10 cellular contexts compared by ENCODE assay signal in genomic region chr10:102001435-102002068, GRCh38. TPM values are rescaled to one million over a fixed set of nuclear protein-coding genes. Genes with fewer than 3 reads are reported as not detected.
DNase-seq lines count a peak whose midpoint lies in the region; ATAC-seq, FAIRE-seq and TF ChIP-seq lines count a peak whose summit lies in the region.
"Had no signal": no experiment of that assay in that cellular context is flagged by ENCODE, and none has a peak within 500 bp of the region (broad histone marks: within the 10 kb centered on the region; RNA-seq: fewer than 3 reads in every experiment).

No MANE protein-coding gene starts in this region.

- peaks cover 0 to 30% (median 8%) of the 10 kb centered on the region in 4 donors for H3K36me3 ChIP-seq in transverse colon

- H3K27ac ChIP-seq in transverse colon, result no peak overlapping the region
- H3K27ac ChIP-seq: SJCRH30 had no signal

- no peaks in the 10 kb centered on the region for H3K4me1 Mint-ChIP-seq in chondrocyte (ENCODE audit: low read depth)

- H3K4me3 ChIP-seq in transverse colon, result no peak overlapping the region
- H3K4me3 ChIP-seq: heart left ventricle, SJCRH30 had no signal

- H3K36me3 Mint-ChIP-seq in chondrocyte (ENCODE audit: low read depth), result peaks cover 20% of the 10 kb centered on the region

- H3K9me3 ChIP-seq in transverse colon, result no peaks in the 10 kb centered on the region
- H3K9me3 ChIP-seq: heart left ventricle, SJCRH30 had no signal

- H3K27me3 ChIP-seq in transverse colon, result no peaks in the 10 kb centered on the region
- H3K27me3 ChIP-seq: heart left ventricle, SJCRH30 had no signal

- TF ChIP-seq POLR2A in GM12891 (IDR thresholded peaks at IDR 0.05; ENCODE audit: low read depth, low read length) (no peak), transverse colon (IDR thresholded peaks at IDR 0.05) (no peak)

- H3K27ac Mint-ChIP-seq in chondrocyte (ENCODE audit: unreplicated experiment), result no peak overlapping the region

- DNase-seq in GM12891 (ENCODE audit: insufficient read length, low spot score) (no peak), germinal center (ENCODE audit: low spot score) (peak; percentile 47), NCI-H2081 treated with DMSO at 0.1 percent for 48 hours (lab: John Stamatoyannopoulos, UW) (no peak), transverse colon (no peak), chondrocyte (ENCODE audit: low spot score) (no peak)
- DNase-seq: heart left ventricle, SJCRH30 had no signal

- H3K27me3 Mint-ChIP-seq in chondrocyte (ENCODE audit: low read depth), result no peaks in the 10 kb centered on the region

- WGBS in transverse colon (ENCODE audit: low coverage in 1 of 2), 2 donors, result 60 to 68% methylated on average over 1 to 3 of the region's 3 CpGs

- intact Hi-C loops in transverse colon (cut with DNase I; ENCODE audit: low total_unique reads), result loop anchor here (10.0 kb wide), 1 partner anchor 107 kb away; no protein-coding TSS in a partner anchor

- H3K4me1 ChIP-seq in transverse colon, result peaks cover 0 to under 1% (median 0%) of the 10 kb centered on the region in 4 donors
- H3K4me1 ChIP-seq: SJCRH30 had no signal

- TF ChIP-seq CTCF in transverse colon (IDR thresholded peaks at IDR 0.05) (no peak), chondrocyte (IDR thresholded peaks at IDR 0.05) (no peak)

- H3K4me3 Mint-ChIP-seq in chondrocyte (ENCODE audit: unreplicated experiment), result no peak overlapping the region

- in situ Hi-C loops in transverse colon (cut with MboI; ENCODE audit: low pct_ligation_motif_present in 1 of 4, low pct_unique_long_range_greater_than_20kb in 1 of 4, low sequenced_read_pairs in 3 of 4), result no loop called here

- no peak for TF ChIP-seq EP300 in transverse colon (IDR thresholded peaks at IDR 0.05; ENCODE audit: low read depth)

- no peaks in the 10 kb centered on the region for H3K9me3 Mint-ChIP-seq in chondrocyte (ENCODE audit: low read depth)

- ATAC-seq in GM21367 (IDR thresholded peaks at IDR 0.05; ENCODE audit: unreplicated experiment), result peak; percentile 63
- peak; percentile 69 for ATAC-seq in HG03520 (IDR thresholded peaks at IDR 0.05; ENCODE audit: unreplicated experiment)
- no peak for ATAC-seq in GM21515 (IDR thresholded peaks at IDR 0.05; ENCODE audit: unreplicated experiment)

- FAIRE-seq in GM12891 (lab: Jason Lieb, UNC), result peak; percentile 91

TF ChIP-seq in GM12891, 5 proteins besides CTCF, POLR2A, EP300 and RAD21:
- TF ChIP-seq PAX5 (IDR thresholded peaks at IDR 0.05; ENCODE audit: insufficient read depth, low read length, severe bottlenecking) (no peak), POLR2AphosphoS5 (IDR thresholded peaks at IDR 0.05; ENCODE audit: low read depth, low read length) (no peak), SPI1 (IDR thresholded peaks at IDR 0.05; ENCODE audit: low read depth, low read length) (peak; percentile 99), POU2F2 (IDR thresholded peaks at IDR 0.05; ENCODE audit: low read depth, low read length) (peak; percentile 70; the same call in 1 of the 2 replicates), TAF1 (IDR thresholded peaks at IDR 0.05; ENCODE audit: low read depth, low read length) (no peak)

RNA-seq across cellular contexts. Expression of gene ARMH3, which starts 54.4 kb away (rescaled TPM):
- polyA plus RNA-seq in GM12891 (2012; ENCODE audit: low read depth, missing spikeins), result 15.8 TPM
- total RNA-seq in transverse colon (10 to 100 TPM; 11.5 to 29.7 (median 19.5) TPM), chondrocyte (18.1 to 19.3 TPM (median 18.4 TPM) in 3 replicates)
